1 cellular context compared by ENCODE assay signal in the genomic region with DNA sequence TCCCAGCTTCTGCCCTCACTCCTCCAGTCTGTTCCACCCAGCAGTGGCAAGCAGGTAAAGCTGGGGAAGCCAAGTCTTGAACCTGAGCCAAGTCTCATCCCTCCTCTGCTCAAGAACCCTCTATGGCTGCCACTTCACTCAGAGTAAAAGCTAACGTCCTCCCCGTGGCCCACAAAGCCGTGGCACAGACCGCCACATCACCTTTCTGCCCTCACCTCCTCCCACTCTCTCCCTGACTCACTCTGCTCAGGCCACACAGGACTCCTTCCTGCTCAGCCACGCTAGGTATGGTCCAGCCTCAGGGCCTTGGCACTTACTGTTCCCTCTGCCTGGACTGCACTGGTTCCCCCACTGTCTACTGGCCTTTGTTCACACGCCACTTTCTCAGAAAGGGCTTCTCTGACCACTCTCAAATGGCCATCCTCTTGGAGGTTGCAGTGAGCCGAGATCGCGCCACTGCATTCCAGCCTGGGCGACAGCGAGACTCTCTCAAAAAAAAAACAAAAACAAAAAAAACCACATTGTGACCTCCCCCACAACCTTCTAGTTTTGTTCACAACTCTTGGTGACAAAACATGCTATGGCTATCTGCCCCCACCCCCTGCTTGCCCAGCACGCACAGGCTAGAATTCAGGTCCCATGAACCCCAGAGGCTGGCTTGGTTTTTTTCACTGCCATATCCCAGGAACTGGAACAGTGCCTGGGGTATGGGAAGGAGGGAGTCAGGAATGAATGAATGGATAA.
TF ChIP-seq lines count a peak whose summit lies in the region.

No MANE protein-coding gene starts in this region.

TF ChIP-seq in endothelial cell of umbilical vein, 7 proteins besides CTCF, POLR2A, EP300 and RAD21:
- TF ChIP-seq EZH2 (IDR thresholded peaks at IDR 0.05; ENCODE audit: borderline replicate concordance, low read depth, low read length, severe bottlenecking) (no peak), FOS (IDR thresholded peaks at IDR 0.05; ENCODE audit: borderline replicate concordance, insufficient read depth, low read length) (no peak), MYC (IDR thresholded peaks at IDR 0.05; ENCODE audit: low read depth, low read length) (no peak), GATA2 (IDR thresholded peaks at IDR 0.05; ENCODE audit: insufficient read depth, insufficient read length, low read depth, low read length) (no peak), JUN (IDR thresholded peaks at IDR 0.05; ENCODE audit: borderline replicate concordance, insufficient read depth, insufficient read length, low read depth) (no peak), POLR2AphosphoS5 (IDR thresholded peaks at IDR 0.05; ENCODE audit: insufficient read depth, low read depth, low read length) (no peak)
- TF ChIP-seq, protein P1, sequence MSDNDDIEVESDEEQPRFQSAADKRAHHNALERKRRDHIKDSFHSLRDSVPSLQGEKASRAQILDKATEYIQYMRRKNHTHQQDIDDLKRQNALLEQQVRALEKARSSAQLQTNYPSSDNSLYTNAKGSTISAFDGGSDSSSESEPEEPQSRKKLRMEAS (IDR thresholded peaks at IDR 0.05; ENCODE audit: insufficient read depth, insufficient read length), result no peak
